ENCODE assay signal across 24 cellular contexts in the genomic region with DNA sequence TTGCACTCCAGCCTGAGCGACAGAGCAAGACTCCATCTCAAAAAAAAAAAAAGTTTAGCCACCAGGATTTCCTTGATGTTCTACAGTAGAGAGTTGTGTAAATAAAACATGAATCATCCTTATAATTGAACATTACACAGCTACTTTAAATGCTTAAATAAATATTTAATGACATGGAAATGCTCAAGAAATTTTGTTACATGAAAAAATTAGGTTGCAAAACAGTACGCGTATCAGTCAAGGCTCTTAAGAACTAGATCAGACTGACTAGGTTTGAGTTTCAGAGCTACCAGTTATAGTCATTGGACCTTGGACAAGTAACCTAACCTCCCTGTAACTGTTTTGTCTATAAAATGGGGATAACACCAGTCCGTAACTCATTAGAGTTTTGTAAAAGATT. TPM values are rescaled to one million over a fixed set of nuclear protein-coding genes. Genes with fewer than 3 reads are reported as not detected.
A peak's percentile ranks its signal among the peaks of the same experiment; 100 is the strongest.
DNase-seq lines count a peak whose midpoint lies in the region; ATAC-seq and TF ChIP-seq lines count a peak whose summit lies in the region.
"Had no signal": no experiment of that assay in that cellular context is flagged by ENCODE, and none has a peak within 500 bp of the region (broad histone marks: within the 10 kb centered on the region; RNA-seq: fewer than 3 reads in every experiment).

No MANE protein-coding gene starts in this region.

- H3K4me3 Mint-ChIP-seq in HFFc6: no peak overlapping the region
- H3K4me3 Mint-ChIP-seq in effector memory CD8-positive, alpha-beta T cell: no peak overlapping the region
- H3K4me3 Mint-ChIP-seq: activated naive CD4-positive, alpha-beta T cell treated with anti-CD3 and anti-CD28 coated beads for 36 hours; activated T-cell treated with anti-CD3 and anti-CD28 coated beads, Interleukin-2, amount 50 U/mL, for 4 hours; naive B cell; stimulated activated naive CD8-positive, alpha-beta T cell treated with anti-CD3 and anti-CD28 coated beads, Interleukin-15, Interleukin-2, amounts not matched to agents 100 ng/mL and 50 ng/mL, for 24 hours had no signal

- WGBS in smooth muscle cell (ENCODE audit: low lambda C conversion rate): 96% methylated on average over 4 of the region's 4 CpGs

- no peaks in the 10 kb centered on the region; the same call in 1 of the 2 replicates for H3K27me3 Mint-ChIP-seq in HFFc6 (ENCODE audit: insufficient read depth)
- H3K27me3 Mint-ChIP-seq in effector memory CD8-positive, alpha-beta T cell: no peaks in the 10 kb centered on the region
- H3K27me3 Mint-ChIP-seq: naive B cell; stimulated activated naive CD8-positive, alpha-beta T cell treated with anti-CD3 and anti-CD28 coated beads, Interleukin-15, Interleukin-2, amounts not matched to agents 100 ng/mL and 50 ng/mL, for 24 hours had no signal

- H3K27ac ChIP-seq in smooth muscle cell (ENCODE audit: low read depth): no peak overlapping the region

- H4K20me1 ChIP-seq in smooth muscle cell (ENCODE audit: low read depth): no peaks in the 10 kb centered on the region

- peak overlapping the region; percentile 54 for H3K27ac Mint-ChIP-seq in HFFc6
- H3K27ac Mint-ChIP-seq in effector memory CD8-positive, alpha-beta T cell: no peak overlapping the region
- H3K27ac Mint-ChIP-seq: activated naive CD4-positive, alpha-beta T cell treated with anti-CD3 and anti-CD28 coated beads for 36 hours; naive B cell; stimulated activated naive CD8-positive, alpha-beta T cell treated with anti-CD3 and anti-CD28 coated beads, Interleukin-15, Interleukin-2, amounts not matched to agents 100 ng/mL and 50 ng/mL, for 24 hours had no signal

- H3K4me1 Mint-ChIP-seq in HFFc6 (ENCODE audit: low read depth): peaks cover 57% of the 10 kb centered on the region
- H3K4me1 Mint-ChIP-seq in effector memory CD8-positive, alpha-beta T cell (ENCODE audit: low read depth in 2 of 2): peaks cover 0 to 3% of the 10 kb centered on the region in 2 donors

- H3K4me1 ChIP-seq in skeletal muscle satellite cell (ENCODE audit: control insufficient read depth, insufficient read depth, low read length) (peaks cover 61% of the 10 kb centered on the region), smooth muscle cell (ENCODE audit: low read depth) (no peaks in the 10 kb centered on the region)

- no peak overlapping the region for H3K4me3 ChIP-seq in fibroblast of mammary gland (ENCODE audit: control insufficient read depth, low read depth, low read length)
- H3K4me3 ChIP-seq in skeletal muscle satellite cell (ENCODE audit: low read length): peak overlapping the region; percentile 4
- H3K4me3 ChIP-seq in smooth muscle cell: no peak overlapping the region
- H3K4me3 ChIP-seq: GM12878, tibial nerve had no signal

- H3K27me3 ChIP-seq in skeletal muscle satellite cell (ENCODE audit: control insufficient read depth, insufficient read depth, low read length) (no peaks in the 10 kb centered on the region), smooth muscle cell (ENCODE audit: low read depth) (no peaks in the 10 kb centered on the region)
- H3K27me3 ChIP-seq: tibial nerve had no signal

- no peak for TF ChIP-seq CTCF in HFFc6 (IDR thresholded peaks at IDR 0.05)
- no peak for TF ChIP-seq CTCF in fibroblast of mammary gland (conservative IDR thresholded peaks at IDR 0.05; ENCODE audit: control insufficient read depth, insufficient read depth, low read depth, low read length)
- no peak for TF ChIP-seq CTCF in smooth muscle cell (IDR thresholded peaks at IDR 0.05; ENCODE audit: borderline replicate concordance, insufficient read depth, poor library complexity, severe bottlenecking)

- no peaks in the 10 kb centered on the region for H3K9me3 ChIP-seq in skeletal muscle satellite cell (replicated peaks; ENCODE audit: low read length)
- H3K9me3 ChIP-seq in smooth muscle cell (replicated peaks; ENCODE audit: low read depth): no peaks in the 10 kb centered on the region
- H3K9me3 ChIP-seq: tibial nerve had no signal

- no peak overlapping the region for H2AFZ ChIP-seq in smooth muscle cell (ENCODE audit: low read depth)

- H3K36me3 Mint-ChIP-seq in HFFc6 (ENCODE audit: low read depth): no peaks in the 10 kb centered on the region
- H3K36me3 Mint-ChIP-seq in effector memory CD8-positive, alpha-beta T cell (ENCODE audit: insufficient read depth): no peaks in the 10 kb centered on the region
- H3K36me3 Mint-ChIP-seq: naive B cell had no signal

- H3K79me2 ChIP-seq in smooth muscle cell (ENCODE audit: low read depth): no peaks in the 10 kb centered on the region

- no peaks in the 10 kb centered on the region for H3K9me3 Mint-ChIP-seq in HFFc6
- no peaks in the 10 kb centered on the region for H3K9me3 Mint-ChIP-seq in effector memory CD8-positive, alpha-beta T cell
- H3K9me3 Mint-ChIP-seq: activated naive CD4-positive, alpha-beta T cell treated with anti-CD3 and anti-CD28 coated beads for 36 hours; activated T-cell treated with anti-CD3 and anti-CD28 coated beads, Interleukin-2, amount 50 U/mL, for 4 hours; naive B cell; stimulated activated naive CD8-positive, alpha-beta T cell treated with anti-CD3 and anti-CD28 coated beads, Interleukin-15, Interleukin-2, amounts not matched to agents 100 ng/mL and 50 ng/mL, for 24 hours had no signal

- H3K9ac ChIP-seq in skeletal muscle satellite cell (ENCODE audit: low read depth, low read length) (peak overlapping the region; percentile 29), smooth muscle cell (ENCODE audit: low read depth) (no peak overlapping the region)

- H3K36me3 ChIP-seq in skeletal muscle satellite cell (ENCODE audit: insufficient read depth, low read length) (no peaks in the 10 kb centered on the region), smooth muscle cell (ENCODE audit: low read depth) (no peaks in the 10 kb centered on the region)
- H3K36me3 ChIP-seq: tibial nerve had no signal

- DNase-seq in HFFc6 (no peak), SW480 (ENCODE audit: low spot score) (peak; percentile 34), fibroblast of mammary gland (ENCODE audit: low read depth) (peak; percentile 47), globus pallidus (ENCODE audit: low spot score) (no peak), LoVo (ENCODE audit: low spot score) (no peak), smooth muscle cell (lab: John Stamatoyannopoulos, UW; ENCODE audit: unreplicated experiment) (no peak)
- no peak for DNase-seq in effector memory CD8-positive, alpha-beta T cell
- DNase-seq: activated CD4-positive, alpha-beta T cell treated with anti-CD3 and anti-CD28 coated beads for 4 hours; activated naive CD4-positive, alpha-beta T cell treated with anti-CD3 and anti-CD28 coated beads for 36 hours; activated T-cell treated with anti-CD3 and anti-CD28 coated beads, Interleukin-2, amount 50 U/mL, for 4 hours; central memory CD4-positive, alpha-beta T cell; DMS79 treated with DMSO at 0.1 percent for 48 hours; MM.1S; naive B cell; NCI-H146; NCI-H2171; NCI-H524 treated with DMSO at 0.1 percent for 48 hours; retina; stimulated activated CD4-positive, alpha-beta T cell treated with anti-CD3 and anti-CD28 coated beads, Interleukin-4, amount 100 ng/mL, for 4 hours; T-helper 1 cell had no signal

- no peaks in the 10 kb centered on the region for H3F3A ChIP-seq in smooth muscle cell (ENCODE audit: low read depth)

- H3K4me2 ChIP-seq in skeletal muscle satellite cell (ENCODE audit: low read length) (peak overlapping the region; percentile 62), smooth muscle cell (no peak overlapping the region)

- no peak for ATAC-seq in effector memory CD8-positive, alpha-beta T cell (replicated peaks)
- ATAC-seq: activated T-cell treated with anti-CD3 and anti-CD28 coated beads, Interleukin-2, amount 50 U/mL, for 4 hours; GM12878 had no signal

RNA-seq across cellular contexts. Expression of a gene that starts 38.7 kb away (rescaled TPM):
- total RNA-seq in HFFc6 (2021; fragmentation: NEBNext Ultra II Directional; extraction: Animal tissue kit (Norgen Biotek cat#: 25700)): 1 to 10 TPM; 1.4 to 2.8 (median 2.2) TPM
- 3.3 and 3.5 TPM in 2 replicates for total RNA-seq in skeletal muscle satellite cell (2012; rRNA removed)
- total RNA-seq in smooth muscle cell: 0.94 and 3.2 TPM in 2 replicates
- polyA plus RNA-seq in smooth muscle cell: 0.45 and 1.1 TPM in 2 replicates

Comparison
In these comparisons a context has a peak if more than half of its experiments do, and no peak if none do; other contexts are left out.
1. DNase-seq: peak in SW480 (single experiment) and fibroblast of mammary gland (single experiment); none in HFFc6 (single experiment), globus pallidus (single experiment), LoVo (single experiment), smooth muscle cell (single experiment) and effector memory CD8-positive, alpha-beta T cell (0 of 3).